Comparison of ENCODE assay signal across 8 cellular contexts in the genomic region with DNA sequence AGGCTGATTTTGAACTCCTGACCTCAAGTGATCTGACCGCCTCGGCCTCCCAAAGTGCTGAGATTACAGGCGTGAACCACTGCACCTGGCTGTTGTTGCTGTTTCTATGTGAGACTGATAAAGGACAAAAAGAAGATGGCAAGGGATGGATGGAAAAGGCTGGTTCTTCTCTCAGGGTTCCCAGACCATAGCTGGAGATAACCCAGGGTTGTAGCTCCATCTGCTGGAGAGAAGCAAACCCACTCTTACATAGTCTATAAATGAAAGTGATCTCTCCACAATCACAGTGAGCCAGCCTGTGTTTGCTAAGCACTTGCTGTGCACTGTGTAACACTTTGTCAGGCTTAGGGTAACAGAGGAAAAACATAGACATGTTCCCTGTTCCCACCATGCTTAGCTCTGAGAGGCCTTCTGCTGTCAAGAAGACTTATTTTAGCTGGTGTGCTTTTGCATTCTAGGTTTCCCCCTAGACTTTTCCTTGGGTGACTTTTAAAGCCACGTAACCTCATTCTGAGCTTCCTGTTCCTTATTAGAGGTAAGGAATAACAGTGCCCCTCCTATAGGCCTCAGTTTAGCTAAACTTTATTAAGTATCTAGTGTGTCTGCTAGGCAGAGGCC. TPM values are rescaled to one million over a fixed set of nuclear protein-coding genes. Genes with fewer than 3 reads are reported as not detected.
A peak's percentile ranks its signal among the peaks of the same experiment; 100 is the strongest.
DNase-seq lines count a peak whose midpoint lies in the region; ATAC-seq and TF ChIP-seq lines count a peak whose summit lies in the region.

No MANE protein-coding gene starts in this region.

- POLR2A ChIA-PET in naive thymus-derived CD4-positive, alpha-beta T cell (lab: Charles Lee) = no interaction called here

- H3K27ac ChIP-seq in naive thymus-derived CD4-positive, alpha-beta T cell (ENCODE audit: low read depth, low read length) = no peak overlapping the region
- no peak overlapping the region for H3K27ac ChIP-seq in substantia nigra (ENCODE audit: low read depth, low read length, poor library complexity, severe bottlenecking)

- H3K9me3 Mint-ChIP-seq in activated CD8-positive, alpha-beta memory T cell treated with anti-CD3 and anti-CD28 coated beads, Interleukin-2, amount 10 ng/mL, durations not matched to agents 7 days and 5 days (ENCODE audit: low read depth) = no peaks in the 10 kb centered on the region
- H3K9me3 Mint-ChIP-seq in naive thymus-derived CD4-positive, alpha-beta T cell = no peaks in the 10 kb centered on the region

- intact Hi-C loops in naive thymus-derived CD4-positive, alpha-beta T cell (cut with micrococcal nuclease) = loop anchor here (1.0 to 10.0 kb wide), 8 partner anchors 49 to 647 kb away; a partner anchor contains a TSS

- ATAC-seq in GM19455 (IDR thresholded peaks at IDR 0.05; ENCODE audit: unreplicated experiment) = peak; percentile 85
- peak; percentile 83 for ATAC-seq in HG03558 (IDR thresholded peaks at IDR 0.05; ENCODE audit: extremely low read depth, unreplicated experiment)
- ATAC-seq in activated CD8-positive, alpha-beta memory T cell treated with anti-CD3 and anti-CD28 coated beads, Interleukin-2, amount 10 ng/mL, durations not matched to agents 7 days and 5 days = peak; percentile 88
- peak; percentile 83 for ATAC-seq in naive thymus-derived CD4-positive, alpha-beta T cell

- peaks cover 0 to 3% of the 10 kb centered on the region in 2 donors for H3K4me1 ChIP-seq in naive thymus-derived CD4-positive, alpha-beta T cell (ENCODE audit: control insufficient read depth in 2 of 2, insufficient read depth in 2 of 2, low read length in 2 of 2)

- no peak overlapping the region for H3K4me3 ChIP-seq in naive thymus-derived CD4-positive, alpha-beta T cell (ENCODE audit: low read length)

- H3K27me3 ChIP-seq in naive thymus-derived CD4-positive, alpha-beta T cell (ENCODE audit: control insufficient read depth in 2 of 2, insufficient read depth in 2 of 2, low read length in 2 of 2) = no peaks in the 10 kb centered on the region

- no peaks in the 10 kb centered on the region for H3K36me3 ChIP-seq in naive thymus-derived CD4-positive, alpha-beta T cell (ENCODE audit: control insufficient read depth in 2 of 3, insufficient read depth in 3 of 3, low read length in 3 of 3)

- H3K27me3 Mint-ChIP-seq in activated CD8-positive, alpha-beta memory T cell treated with anti-CD3 and anti-CD28 coated beads, Interleukin-2, amount 10 ng/mL, durations not matched to agents 7 days and 5 days = no peaks in the 10 kb centered on the region
- no peaks in the 10 kb centered on the region for H3K27me3 Mint-ChIP-seq in naive thymus-derived CD4-positive, alpha-beta T cell

- no peak overlapping the region for H3K4me3 Mint-ChIP-seq in activated CD8-positive, alpha-beta memory T cell treated with anti-CD3 and anti-CD28 coated beads, Interleukin-2, amount 10 ng/mL, durations not matched to agents 7 days and 5 days
- peak overlapping the region in 1 of 10 donors; percentile 32 for H3K4me3 Mint-ChIP-seq in naive thymus-derived CD4-positive, alpha-beta T cell

- CTCF ChIA-PET in activated CD8-positive, alpha-beta memory T cell treated with anti-CD3 and anti-CD28 coated beads, Interleukin-2, amount 10 ng/mL, durations not matched to agents 7 days and 5 days (lab: Charles Lee) = interaction anchor here (0.6 to 2.4 kb wide), 24 partner anchors 10 to 649 kb away, joined by 3 to 21 read pairs (median 4); a partner anchor contains a TSS
- CTCF ChIA-PET in naive thymus-derived CD4-positive, alpha-beta T cell (lab: Charles Lee) = interaction anchor here (0.6 to 1.8 kb wide), 11 partner anchors 8 to 647 kb away, joined by 3 to 7 read pairs (median 4); no protein-coding TSS in a partner anchor

- peaks cover 41% of the 10 kb centered on the region for H3K4me1 Mint-ChIP-seq in activated CD8-positive, alpha-beta memory T cell treated with anti-CD3 and anti-CD28 coated beads, Interleukin-2, amount 10 ng/mL, durations not matched to agents 7 days and 5 days
- H3K4me1 Mint-ChIP-seq in naive thymus-derived CD4-positive, alpha-beta T cell = peaks cover 11 to 38% (median 18%) of the 10 kb centered on the region in 7 donors

- H3K9me3 ChIP-seq in naive thymus-derived CD4-positive, alpha-beta T cell (ENCODE audit: control insufficient read depth in 2 of 3, low read length in 3 of 3) = no peaks in the 10 kb centered on the region

- TF ChIP-seq POLR2A in erythroblast (IDR thresholded peaks at IDR 0.05; ENCODE audit: low read length) = no peak

- H3K27ac Mint-ChIP-seq in activated CD8-positive, alpha-beta memory T cell treated with anti-CD3 and anti-CD28 coated beads, Interleukin-2, amount 10 ng/mL, durations not matched to agents 7 days and 5 days = no peak overlapping the region
- H3K27ac Mint-ChIP-seq in naive thymus-derived CD4-positive, alpha-beta T cell = no peak overlapping the region

- DNase-seq in Caki2 (ENCODE audit: low read depth) (peak; percentile 78), NCI-H82 (lab: John Stamatoyannopoulos, UW) (peak; percentile 85), erythroblast (lab: John Stamatoyannopoulos, UW) (peak; percentile 78 to 86), substantia nigra (lab: John Stamatoyannopoulos, UW) (peak in 37 of 49 donors; percentile 9 to 81 (median 45))
- DNase-seq in activated CD8-positive, alpha-beta memory T cell treated with anti-CD3 and anti-CD28 coated beads, Interleukin-2, amount 10 ng/mL, durations not matched to agents 7 days and 5 days = peak; percentile 72
- peak in 8 of 9 donors; percentile 33 to 66 (median 52) for DNase-seq in naive thymus-derived CD4-positive, alpha-beta T cell

- in situ Hi-C loops in Caki2 (cut with HindIII; ENCODE audit: low pct_unique_long_range_greater_than_20kb, low sequenced_read_pairs) = no loop called here

- H3K36me3 Mint-ChIP-seq in activated CD8-positive, alpha-beta memory T cell treated with anti-CD3 and anti-CD28 coated beads, Interleukin-2, amount 10 ng/mL, durations not matched to agents 7 days and 5 days = no peaks in the 10 kb centered on the region
- H3K36me3 Mint-ChIP-seq in naive thymus-derived CD4-positive, alpha-beta T cell = no peaks in the 10 kb centered on the region

RNA-seq across cellular contexts. Expression of a gene that starts 49.7 kb away (rescaled TPM):
- 156 and 173 TPM in 2 replicates for total RNA-seq in Caki2 (2014; rRNA removed; shearing (Covaris generic); ENCODE audit: low replicate concordance)
- 10 to 100 TPM; 57.2 to 58.2 TPM for total RNA-seq in activated CD8-positive, alpha-beta memory T cell treated with anti-CD3 and anti-CD28 coated beads, Interleukin-2, amount 10 ng/mL, durations not matched to agents 7 days and 5 days
- total RNA-seq in naive thymus-derived CD4-positive, alpha-beta T cell = 10 to 100 TPM; 25.3 to 75.3 (median 49.9) TPM
- polyA plus RNA-seq in naive thymus-derived CD4-positive, alpha-beta T cell = 10 to 100 TPM; 53.5 to 56.7 TPM
